ENCODE assay signal across 8 cellular contexts in the genomic region with DNA sequence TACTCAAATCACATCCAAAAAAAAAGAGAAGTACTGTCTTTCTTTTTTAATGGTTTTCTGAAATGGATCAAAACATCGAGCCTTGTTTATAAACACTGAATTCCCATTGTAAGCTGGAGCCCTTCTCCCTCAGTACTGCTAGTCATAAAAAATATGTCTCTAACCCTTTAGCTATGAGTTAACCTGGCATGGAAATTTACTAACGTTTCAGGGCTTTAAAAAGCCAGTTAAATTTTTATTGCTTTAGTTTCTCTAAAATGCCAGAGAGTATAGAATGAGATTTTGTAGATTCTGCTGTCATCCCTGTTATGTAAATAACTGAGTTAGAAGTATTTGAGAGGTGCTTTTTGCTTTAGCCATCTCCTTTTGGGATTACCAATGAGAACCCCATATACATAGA.
"Had no signal": no experiment of that assay in that cellular context is flagged by ENCODE, and none has a peak within 500 bp of the region (broad histone marks: within the 10 kb centered on the region; RNA-seq: fewer than 3 reads in every experiment).

No MANE protein-coding gene starts in this region.

- FAIRE-seq: K562 had no signal

- ATAC-seq: K562 had no signal

- H3K27ac Mint-ChIP-seq: H9 had no signal

- H3K4me3 ChIP-seq: GM23248, K562 had no signal

- H3K4me3 Mint-ChIP-seq: H9 had no signal

- H2AFZ ChIP-seq: GM23248 had no signal

- DNase-seq: GM23248, GOT3, H9, HCEC 1CT, IMR-90, KG1 had no signal

- H3K9ac ChIP-seq: GM23248 had no signal

- H3K27ac ChIP-seq: GM23248, HL-60 had no signal

- H3K9me3 Mint-ChIP-seq: H9 had no signal

- H3K4me1 Mint-ChIP-seq: H9 had no signal
